32 cellular contexts compared by ENCODE assay signal in the genomic region with DNA sequence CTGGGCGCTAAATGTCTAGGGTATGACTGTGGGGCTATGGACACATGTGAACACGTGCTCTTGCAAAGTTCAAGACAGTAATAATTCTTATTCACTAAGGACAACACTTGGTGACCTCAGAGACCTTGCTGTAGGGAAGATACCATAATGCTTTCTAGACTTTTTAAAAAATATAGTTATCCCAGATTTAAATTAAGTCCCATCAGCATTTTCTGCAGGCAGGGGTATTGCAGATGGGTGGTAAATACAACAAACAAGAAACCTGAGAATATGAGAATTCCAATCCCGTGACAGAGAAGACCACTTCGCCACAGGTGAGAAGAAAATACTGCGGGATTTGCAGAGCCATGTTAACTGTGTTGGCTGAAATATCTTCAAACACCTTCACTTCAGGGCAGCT.
"Had no signal": no experiment of that assay in that cellular context is flagged by ENCODE, and none has a peak within 500 bp of the region (broad histone marks: within the 10 kb centered on the region; RNA-seq: fewer than 3 reads in every experiment).

No MANE protein-coding gene starts in this region.

- H3K36me3 Mint-ChIP-seq: activated naive CD8-positive, alpha-beta T cell had no signal

- H3K27me3 ChIP-seq: brain microvascular endothelial cell, esophagus muscularis mucosa, foreskin keratinocyte, gastrocnemius medialis, heart left ventricle had no signal

- H3K4me3 ChIP-seq: esophagus muscularis mucosa, gastrocnemius medialis, heart left ventricle had no signal

- H3K36me3 ChIP-seq: brain microvascular endothelial cell, esophagus muscularis mucosa, gastrocnemius medialis, heart left ventricle had no signal

- H3K27ac ChIP-seq: brain microvascular endothelial cell, esophagus muscularis mucosa, foreskin keratinocyte, gastrocnemius medialis, heart left ventricle had no signal

- ATAC-seq: activated T-cell treated with anti-CD3 and anti-CD28 coated beads, Interleukin-2, amount 50 U/mL, for 72 hours; activated T-helper 17 cell treated with anti-CD3 and anti-CD28 coated beads, Interleukin-2, amount 50 U/mL, for 72 hours; effector memory CD8-positive, alpha-beta T cell; foreskin keratinocyte; gastrocnemius medialis; heart left ventricle had no signal

- H3K9me3 ChIP-seq: esophagus muscularis mucosa, gastrocnemius medialis, heart left ventricle had no signal

- H3K4me1 Mint-ChIP-seq: activated CD4-positive, alpha-beta memory T cell treated with anti-CD3 and anti-CD28 coated beads, Interleukin-2, amount 10 ng/mL, durations not matched to agents 7 days and 5 days; activated CD4-positive, alpha-beta T cell treated with anti-CD3 and anti-CD28 coated beads, Interleukin-2, amount 10 ng/mL, durations not matched to agents 7 days and 5 days; activated T-helper 17 cell treated with anti-CD3 and anti-CD28 coated beads, Interleukin-2, amount 50 U/mL, for 72 hours; central memory CD8-positive, alpha-beta T cell had no signal

- H3K9me3 Mint-ChIP-seq: activated CD4-positive, alpha-beta memory T cell treated with anti-CD3 and anti-CD28 coated beads, Interleukin-2, amount 10 ng/mL, durations not matched to agents 7 days and 5 days; activated CD4-positive, alpha-beta T cell treated with anti-CD3 and anti-CD28 coated beads, Interleukin-2, amount 10 ng/mL, durations not matched to agents 7 days and 5 days; activated T-cell treated with anti-CD3 and anti-CD28 coated beads, Interleukin-2, amount 50 U/mL, for 24 hours; activated T-cell treated with anti-CD3 and anti-CD28 coated beads, Interleukin-2, amount 50 U/mL, for 72 hours; activated T-helper 17 cell treated with anti-CD3 and anti-CD28 coated beads, Interleukin-2, amount 50 U/mL, for 72 hours; central memory CD8-positive, alpha-beta T cell; effector memory CD8-positive, alpha-beta T cell had no signal

- H3K27ac Mint-ChIP-seq: activated CD4-positive, alpha-beta memory T cell treated with anti-CD3 and anti-CD28 coated beads, Interleukin-2, amount 10 ng/mL, durations not matched to agents 7 days and 5 days; activated CD4-positive, alpha-beta T cell treated with anti-CD3 and anti-CD28 coated beads, Interleukin-2, amount 10 ng/mL, durations not matched to agents 7 days and 5 days; activated naive CD8-positive, alpha-beta T cell; activated T-cell treated with anti-CD3 and anti-CD28 coated beads, Interleukin-2, amount 50 U/mL, for 24 hours; activated T-cell treated with anti-CD3 and anti-CD28 coated beads, Interleukin-2, amount 50 U/mL, for 72 hours; activated T-helper 17 cell treated with anti-CD3 and anti-CD28 coated beads, Interleukin-2, amount 50 U/mL, for 72 hours; effector memory CD8-positive, alpha-beta T cell had no signal

- H3K4me3 Mint-ChIP-seq: activated CD4-positive, alpha-beta memory T cell treated with anti-CD3 and anti-CD28 coated beads, Interleukin-2, amount 10 ng/mL, durations not matched to agents 7 days and 5 days; activated CD4-positive, alpha-beta T cell treated with anti-CD3 and anti-CD28 coated beads, Interleukin-2, amount 10 ng/mL, durations not matched to agents 7 days and 5 days; activated naive CD8-positive, alpha-beta T cell; activated T-cell treated with anti-CD3 and anti-CD28 coated beads, Interleukin-2, amount 50 U/mL, for 24 hours; activated T-cell treated with anti-CD3 and anti-CD28 coated beads, Interleukin-2, amount 50 U/mL, for 72 hours; activated T-helper 17 cell treated with anti-CD3 and anti-CD28 coated beads, Interleukin-2, amount 50 U/mL, for 72 hours; central memory CD8-positive, alpha-beta T cell; effector memory CD8-positive, alpha-beta T cell had no signal

- FAIRE-seq: astrocyte, bronchial epithelial cell had no signal

- H3K27me3 Mint-ChIP-seq: activated T-cell treated with anti-CD3 and anti-CD28 coated beads, Interleukin-2, amount 50 U/mL, for 24 hours had no signal

- H3K4me1 ChIP-seq: esophagus muscularis mucosa, foreskin keratinocyte, gastrocnemius medialis, heart left ventricle had no signal

- DNase-seq: activated CD4-positive, alpha-beta memory T cell treated with anti-CD3 and anti-CD28 coated beads, Interleukin-2, amount 10 ng/mL, durations not matched to agents 7 days and 5 days; activated CD4-positive, alpha-beta T cell treated with anti-CD3 and anti-CD28 coated beads for 1 hour; activated CD4-positive, alpha-beta T cell treated with anti-CD3 and anti-CD28 coated beads for 4 hours; activated CD4-positive, alpha-beta T cell treated with anti-CD3 and anti-CD28 coated beads, Interleukin-2, amount 10 ng/mL, durations not matched to agents 7 days and 5 days; activated CD4-positive, alpha-beta T cell treated with anti-CD3 and anti-CD28 coated beads, Interleukin-2, amount 50 U/mL, for 4 hours; activated CD8-positive, alpha-beta memory T cell treated with anti-CD3 and anti-CD28 coated beads, Interleukin-2, amount 50 U/mL, for 48 hours; activated effector memory CD4-positive, alpha-beta T cell treated with Interleukin-2 at 50 U/mL for 16 hours; activated gamma-delta T cell treated with Interleukin-2 at 50 U/mL for 16 hours; activated naive CD4-positive, alpha-beta T cell treated with anti-CD3 and anti-CD28 coated beads, Interleukin-2, amount 50 U/mL, for 16 hours; activated naive CD4-positive, alpha-beta T cell treated with Interleukin-2 at 50 U/mL for 16 hours; activated T-cell treated with anti-CD3 and anti-CD28 coated beads for 4 hours; activated T-cell treated with anti-CD3 and anti-CD28 coated beads, Interleukin-2, amount 50 U/mL, for 24 hours; activated T-cell treated with anti-CD3 and anti-CD28 coated beads, Interleukin-2, amount 50 U/mL, for 72 hours; amniotic stem cell; anterior cingulate cortex; brain microvascular endothelial cell; cortex of kidney; dermis blood vessel endothelial cell; effector CD4-positive, alpha-beta T cell; effector memory CD8-positive, alpha-beta T cell; erythroblast; foreskin keratinocyte; gastrocnemius medialis; glutamatergic neuron; heart left ventricle; T-helper 2 cell had no signal
